1 cellular context compared by ENCODE assay signal in genomic region chr15:65516997-65517865, GRCh38.
TF ChIP-seq lines count a peak whose summit lies in the region.

TSS of gene DPP8 (minus strand) at chr15:65517689. CDS start at chr15:65512553, 5,136 bp downstream.

TF ChIP-seq in K562, 482 proteins besides CTCF, POLR2A, EP300 and RAD21 (continued from another document):
- no peak; the same call in 1 of the 2 replicates for TF ChIP-seq ARID3A (IDR thresholded peaks at IDR 0.05; ENCODE audit: borderline replicate concordance, low read depth, low read length)
- TF ChIP-seq MNT (conservative IDR thresholded peaks at IDR 0.05) = peak; percentile 74 to 90; a peak in 3 of 4 replicates
- no peak for TF ChIP-seq MXI1 (IDR thresholded peaks at IDR 0.05; ENCODE audit: low read depth, low read length)
- TF ChIP-seq ZNF174 (CRISPR knock-in tag; IDR thresholded peaks at IDR 0.05) = no peak
- 0 out of 2 replicates have a peak, but pooled peaks have one; percentile 20 for TF ChIP-seq KDM2B (CRISPR knock-in tag; IDR thresholded peaks at IDR 0.05)
- peak; percentile 99 for TF ChIP-seq ZFX (CRISPR knock-in tag; IDR thresholded peaks at IDR 0.05)
- TF ChIP-seq ZHX1 (conservative IDR thresholded peaks at IDR 0.05; ENCODE audit: low read length) = no peak
- TF ChIP-seq ZNF408 (CRISPR knock-in tag; IDR thresholded peaks at IDR 0.05; ENCODE audit: low read depth) = no peak
- TF ChIP-seq ZNF707 (CRISPR knock-in tag; conservative IDR thresholded peaks at IDR 0.05) = no peak
- peak; percentile 95 for TF ChIP-seq XRCC5 (IDR thresholded peaks at IDR 0.05; ENCODE audit: low read depth, low read length)
- no peak for TF ChIP-seq ZNF280B (CRISPR knock-in tag; IDR thresholded peaks at IDR 0.05)
- no peak for TF ChIP-seq ZNF518B (CRISPR knock-in tag; IDR thresholded peaks at IDR 0.05)
- TF ChIP-seq TOE1 (IDR thresholded peaks at IDR 0.05; ENCODE audit: borderline replicate concordance) = peak; percentile 92
- TF ChIP-seq TOE1 (CRISPR knock-in tag; IDR thresholded peaks at IDR 0.05; ENCODE audit: borderline replicate concordance, low read depth) = peak; percentile 88
- 0 out of 2 replicates have a peak, but pooled peaks have one; percentile 15 for TF ChIP-seq SMARCE1 (IDR thresholded peaks at IDR 0.05)
- TF ChIP-seq THAP7 (CRISPR knock-in tag; IDR thresholded peaks at IDR 0.05) = 0 out of 2 replicates have a peak, but pooled peaks have one; percentile 61
- no peak for TF ChIP-seq HDGF (IDR thresholded peaks at IDR 0.05)
- TF ChIP-seq ZBED1 (IDR thresholded peaks at IDR 0.05) = peak; percentile 50; the same call in 1 of the 2 replicates
- no peak for TF ChIP-seq ZNF79 (CRISPR knock-in tag; IDR thresholded peaks at IDR 0.05; ENCODE audit: low read depth)
- TF ChIP-seq ESRRB (CRISPR knock-in tag; IDR thresholded peaks at IDR 0.05; ENCODE audit: borderline replicate concordance) = no peak
- TF ChIP-seq MAX (CRISPR knock-in tag; IDR thresholded peaks at IDR 0.05) = peak; percentile 74
- TF ChIP-seq MLLT1 (IDR thresholded peaks at IDR 0.05) = peak in 1 of 2 experiments; percentile 72; a peak in 2 of 4 replicates
- TF ChIP-seq HMGN3 (IDR thresholded peaks at IDR 0.05; ENCODE audit: borderline replicate concordance, extremely low read depth, insufficient read length, low read depth, low read length) = peak; percentile 64
- no peak for TF ChIP-seq ZNF561 (CRISPR knock-in tag; conservative IDR thresholded peaks at IDR 0.05)
- 0 out of 2 replicates have a peak, but pooled peaks have one; percentile 28 for TF ChIP-seq CBX5 (IDR thresholded peaks at IDR 0.05; ENCODE audit: borderline replicate concordance, low read depth)
- peak; percentile 46 for TF ChIP-seq FUS (optimal IDR thresholded peaks at IDR 0.05; ENCODE audit: low read depth, low read length)
- peak; percentile 45; the same call in 1 of the 2 replicates for TF ChIP-seq CBFA2T3 (IDR thresholded peaks at IDR 0.05)
- no peak for TF ChIP-seq CCNT2 (IDR thresholded peaks at IDR 0.05; ENCODE audit: borderline replicate concordance, extremely low read depth, insufficient read length, low read depth, low read length)
- TF ChIP-seq ZBTB43 (CRISPR knock-in tag; IDR thresholded peaks at IDR 0.05) = peak; percentile 54; the same call in 1 of the 2 replicates
- TF ChIP-seq CBX3 (IDR thresholded peaks at IDR 0.05; ENCODE audit: borderline replicate concordance in 1 of 2, low read length in 2 of 2) = peak in 1 of 2 experiments; percentile 69; a peak in 2 of 3 replicates
- peak; percentile 83; the same call in 1 of the 2 replicates for TF ChIP-seq ETS1 (conservative IDR thresholded peaks at IDR 0.05; ENCODE audit: control insufficient read depth, low read depth, low read length)
- peak; percentile 4; the same call in 1 of the 2 replicates for TF ChIP-seq TCF3 (CRISPR knock-in tag; IDR thresholded peaks at IDR 0.05)
- TF ChIP-seq BHLHE40 (IDR thresholded peaks at IDR 0.05; ENCODE audit: low read length) = peak; percentile 47
- 0 out of 2 replicates have a peak, but pooled peaks have one; percentile 30 for TF ChIP-seq SMC3 (conservative IDR thresholded peaks at IDR 0.05; ENCODE audit: insufficient read depth, low read depth, low read length)
- TF ChIP-seq ZNF766 (CRISPR knock-in tag; conservative IDR thresholded peaks at IDR 0.05) = no peak; the same call in 1 of the 2 replicates
- TF ChIP-seq CXXC5 (CRISPR knock-in tag; IDR thresholded peaks at IDR 0.05) = peak; percentile 93
